In the genomic region with DNA sequence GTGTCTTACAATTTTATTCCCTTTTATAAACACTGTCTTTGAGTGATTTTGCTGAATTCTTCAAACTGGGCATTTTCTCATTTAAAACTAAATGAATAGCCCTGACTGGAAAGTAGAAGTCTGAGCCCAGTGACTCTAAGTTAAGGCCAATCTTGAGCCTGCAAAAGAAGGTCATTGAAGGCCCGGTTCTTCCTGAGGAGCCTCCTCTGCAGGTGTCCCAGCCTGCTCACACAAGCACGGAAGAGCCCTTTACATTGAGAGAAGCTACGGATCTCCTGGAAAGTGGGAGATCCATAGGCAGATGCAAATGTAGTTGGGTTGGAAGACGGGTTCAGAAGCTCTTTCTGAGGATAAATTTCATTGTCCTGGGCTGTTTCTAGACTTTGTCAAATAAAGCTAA, we compare ENCODE assay signal across 1 cellular context.
TF ChIP-seq lines count a peak whose summit lies in the region.

No MANE protein-coding gene starts in this region.

TF ChIP-seq in GM23338, 12 proteins besides CTCF, POLR2A, EP300 and RAD21 (continued from another document):
- TF ChIP-seq, protein P1, sequence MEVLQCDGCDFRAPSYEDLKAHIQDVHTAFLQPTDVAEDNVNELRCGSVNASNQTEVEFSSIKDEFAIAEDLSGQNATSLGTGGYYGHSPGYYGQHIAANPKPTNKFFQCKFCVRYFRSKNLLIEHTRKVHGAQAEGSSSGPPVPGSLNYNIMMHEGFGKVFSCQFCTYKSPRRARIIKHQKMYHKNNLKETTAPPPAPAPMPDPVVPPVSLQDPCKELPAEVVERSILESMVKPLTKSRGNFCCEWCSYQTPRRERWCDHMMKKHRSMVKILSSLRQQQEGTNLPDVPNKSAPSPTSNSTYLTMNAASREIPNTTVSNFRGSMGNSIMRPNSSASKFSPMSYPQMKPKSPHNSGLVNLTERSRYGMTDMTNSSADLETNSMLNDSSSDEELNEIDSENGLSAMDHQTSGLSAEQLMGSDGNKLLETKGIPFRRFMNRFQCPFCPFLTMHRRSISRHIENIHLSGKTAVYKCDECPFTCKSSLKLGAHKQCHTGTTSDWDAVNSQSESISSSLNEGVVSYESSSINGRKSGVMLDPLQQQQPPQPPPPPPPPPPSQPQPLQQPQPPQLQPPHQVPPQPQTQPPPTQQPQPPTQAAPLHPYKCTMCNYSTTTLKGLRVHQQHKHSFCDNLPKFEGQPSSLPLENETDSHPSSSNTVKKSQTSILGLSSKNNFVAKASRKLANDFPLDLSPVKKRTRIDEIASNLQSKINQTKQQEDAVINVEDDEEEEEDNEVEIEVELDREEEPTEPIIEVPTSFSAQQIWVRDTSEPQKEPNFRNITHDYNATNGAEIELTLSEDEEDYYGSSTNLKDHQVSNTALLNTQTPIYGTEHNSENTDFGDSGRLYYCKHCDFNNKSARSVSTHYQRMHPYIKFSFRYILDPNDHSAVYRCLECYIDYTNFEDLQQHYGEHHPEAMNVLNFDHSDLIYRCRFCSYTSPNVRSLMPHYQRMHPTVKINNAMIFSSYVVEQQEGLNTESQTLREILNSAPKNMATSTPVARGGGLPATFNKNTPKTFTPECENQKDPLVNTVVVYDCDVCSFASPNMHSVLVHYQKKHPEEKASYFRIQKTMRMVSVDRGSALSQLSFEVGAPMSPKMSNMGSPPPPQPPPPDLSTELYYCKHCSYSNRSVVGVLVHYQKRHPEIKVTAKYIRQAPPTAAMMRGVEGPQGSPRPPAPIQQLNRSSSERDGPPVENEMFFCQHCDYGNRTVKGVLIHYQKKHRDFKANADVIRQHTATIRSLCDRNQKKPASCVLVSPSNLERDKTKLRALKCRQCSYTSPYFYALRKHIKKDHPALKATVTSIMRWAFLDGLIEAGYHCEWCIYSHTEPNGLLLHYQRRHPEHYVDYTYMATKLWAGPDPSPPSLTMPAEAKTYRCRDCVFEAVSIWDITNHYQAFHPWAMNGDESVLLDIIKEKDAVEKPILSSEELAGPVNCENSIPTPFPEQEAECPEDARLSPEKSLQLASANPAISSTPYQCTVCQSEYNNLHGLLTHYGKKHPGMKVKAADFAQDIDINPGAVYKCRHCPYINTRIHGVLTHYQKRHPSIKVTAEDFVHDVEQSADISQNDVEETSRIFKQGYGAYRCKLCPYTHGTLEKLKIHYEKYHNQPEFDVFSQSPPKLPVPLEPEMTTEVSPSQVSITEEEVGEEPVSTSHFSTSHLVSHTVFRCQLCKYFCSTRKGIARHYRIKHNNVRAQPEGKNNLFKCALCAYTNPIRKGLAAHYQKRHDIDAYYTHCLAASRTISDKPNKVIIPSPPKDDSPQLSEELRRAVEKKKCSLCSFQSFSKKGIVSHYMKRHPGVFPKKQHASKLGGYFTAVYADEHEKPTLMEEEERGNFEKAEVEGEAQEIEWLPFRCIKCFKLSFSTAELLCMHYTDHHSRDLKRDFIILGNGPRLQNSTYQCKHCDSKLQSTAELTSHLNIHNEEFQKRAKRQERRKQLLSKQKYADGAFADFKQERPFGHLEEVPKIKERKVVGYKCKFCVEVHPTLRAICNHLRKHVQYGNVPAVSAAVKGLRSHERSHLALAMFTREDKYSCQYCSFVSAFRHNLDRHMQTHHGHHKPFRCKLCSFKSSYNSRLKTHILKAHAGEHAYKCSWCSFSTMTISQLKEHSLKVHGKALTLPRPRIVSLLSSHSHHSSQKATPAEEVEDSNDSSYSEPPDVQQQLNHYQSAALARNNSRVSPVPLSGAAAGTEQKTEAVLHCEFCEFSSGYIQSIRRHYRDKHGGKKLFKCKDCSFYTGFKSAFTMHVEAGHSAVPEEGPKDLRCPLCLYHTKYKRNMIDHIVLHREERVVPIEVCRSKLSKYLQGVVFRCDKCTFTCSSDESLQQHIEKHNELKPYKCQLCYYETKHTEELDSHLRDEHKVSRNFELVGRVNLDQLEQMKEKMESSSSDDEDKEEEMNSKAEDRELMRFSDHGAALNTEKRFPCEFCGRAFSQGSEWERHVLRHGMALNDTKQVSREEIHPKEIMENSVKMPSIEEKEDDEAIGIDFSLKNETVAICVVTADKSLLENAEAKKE (CRISPR knock-in tag; IDR thresholded peaks at IDR 0.05) = peak; percentile 83; the same call in 1 of the 2 replicates
- TF ChIP-seq CREB1 (CRISPR knock-in tag; IDR thresholded peaks at IDR 0.05; ENCODE audit: low read depth) = no peak
- TF ChIP-seq ZNF114 (CRISPR knock-in tag; IDR thresholded peaks at IDR 0.05) = no peak
TF ChIP-seq in GM23338: peak in this region for 1.
